1 cellular context compared by ENCODE assay signal in the genomic region with DNA sequence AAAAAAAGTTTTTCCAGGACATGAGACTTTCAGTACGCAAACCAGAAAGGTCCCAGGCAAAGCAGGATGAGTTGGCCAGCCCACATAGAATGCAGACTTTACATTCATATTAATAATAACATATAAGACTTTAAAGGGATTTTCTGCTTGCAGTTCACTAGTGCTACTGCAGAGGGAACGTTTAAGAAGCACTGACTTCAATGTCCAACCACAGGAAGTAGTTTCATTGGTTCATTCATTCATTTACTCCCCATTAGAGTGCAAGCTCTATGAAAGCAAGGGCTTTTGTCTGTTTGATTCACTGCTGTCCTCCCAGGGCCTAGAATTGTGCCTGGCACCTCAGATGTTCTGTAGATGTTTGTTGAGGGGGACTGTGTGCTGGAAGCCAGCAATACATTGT.
TF ChIP-seq lines count a peak whose summit lies in the region.

No MANE protein-coding gene starts in this region.

TF ChIP-seq in A549, 52 proteins besides CTCF, POLR2A, EP300 and RAD21:
- TF ChIP-seq HOXA7 (CRISPR knock-in tag; IDR thresholded peaks at IDR 0.05) (no peak), KDM5A (IDR thresholded peaks at IDR 0.05) (no peak), TFCP2L1 (CRISPR knock-in tag; IDR thresholded peaks at IDR 0.05) (no peak), HEYL (CRISPR knock-in tag; IDR thresholded peaks at IDR 0.05) (no peak)
- TF ChIP-seq, protein P1, sequence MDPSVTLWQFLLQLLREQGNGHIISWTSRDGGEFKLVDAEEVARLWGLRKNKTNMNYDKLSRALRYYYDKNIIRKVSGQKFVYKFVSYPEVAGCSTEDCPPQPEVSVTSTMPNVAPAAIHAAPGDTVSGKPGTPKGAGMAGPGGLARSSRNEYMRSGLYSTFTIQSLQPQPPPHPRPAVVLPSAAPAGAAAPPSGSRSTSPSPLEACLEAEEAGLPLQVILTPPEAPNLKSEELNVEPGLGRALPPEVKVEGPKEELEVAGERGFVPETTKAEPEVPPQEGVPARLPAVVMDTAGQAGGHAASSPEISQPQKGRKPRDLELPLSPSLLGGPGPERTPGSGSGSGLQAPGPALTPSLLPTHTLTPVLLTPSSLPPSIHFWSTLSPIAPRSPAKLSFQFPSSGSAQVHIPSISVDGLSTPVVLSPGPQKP (IDR thresholded peaks at IDR 0.05; ENCODE audit: low read depth, low read length), result no peak
